19 cellular contexts compared by ENCODE assay signal in genomic region chr14:95649230-95649629, GRCh38. TPM values are rescaled to one million over a fixed set of nuclear protein-coding genes. Genes with fewer than 3 reads are reported as not detected.
"Had no signal": no experiment of that assay in that cellular context is flagged by ENCODE, and none has a peak within 500 bp of the region (broad histone marks: within the 10 kb centered on the region; RNA-seq: fewer than 3 reads in every experiment).

No MANE protein-coding gene starts in this region.

- H3K27me3 ChIP-seq: ascending aorta, neutrophil, vagina had no signal

- H3K27ac ChIP-seq: ascending aorta, left ventricle myocardium inferior, neutrophil, tibial artery, vagina, VCaP had no signal

- H3K4me3 ChIP-seq: ascending aorta, left ventricle myocardium inferior, skin epidermis, tibial artery, vagina had no signal

- H3K4me1 ChIP-seq: ascending aorta, left ventricle myocardium inferior, tibial artery had no signal

- ATAC-seq: activated CD8-positive, alpha-beta T cell treated with anti-CD3 and anti-CD28 coated beads, Interleukin-2, amount 10 ng/mL, durations not matched to agents 7 days and 5 days; activated naive CD8-positive, alpha-beta T cell treated with anti-CD3 and anti-CD28 coated beads, Interleukin-2, amount 50 U/mL, for 24 hours had no signal

- DNase-seq: activated CD4-positive, alpha-beta T cell treated with anti-CD3 and anti-CD28 coated beads for 48 hours; activated CD8-positive, alpha-beta T cell treated with anti-CD3 and anti-CD28 coated beads, Interleukin-2, amount 10 ng/mL, durations not matched to agents 7 days and 5 days; activated naive CD4-positive, alpha-beta T cell treated with Interleukin-2 at 50 U/mL for 16 hours; activated naive CD8-positive, alpha-beta T cell treated with anti-CD3 and anti-CD28 coated beads, Interleukin-2, amount 50 U/mL, for 24 hours; endodermal cell; erythroblast; kidney; left ventricle myocardium inferior; tibial artery had no signal

- H3K9me3 ChIP-seq: ascending aorta, left ventricle myocardium inferior, neutrophil, tibial artery, vagina had no signal

- H3K36me3 ChIP-seq: ascending aorta, left ventricle myocardium inferior, neutrophil, tibial artery, vagina had no signal

RNA-seq across cellular contexts. Expression of gene TCL1B, which starts 37.0 kb away (rescaled TPM):
- total RNA-seq: activated CD8-positive, alpha-beta T cell treated with anti-CD3 and anti-CD28 coated beads, Interleukin-2, amount 10 ng/mL, durations not matched to agents 7 days and 5 days; ascending aorta; bronchial epithelial cell; chondrocyte; dermis microvascular lymphatic vessel endothelial cell; kidney; left ventricle myocardium inferior; mesenteric fat pad; myocyte; vagina had no signal
